Comparison of ENCODE assay signal across 10 cellular contexts in the genomic region with DNA sequence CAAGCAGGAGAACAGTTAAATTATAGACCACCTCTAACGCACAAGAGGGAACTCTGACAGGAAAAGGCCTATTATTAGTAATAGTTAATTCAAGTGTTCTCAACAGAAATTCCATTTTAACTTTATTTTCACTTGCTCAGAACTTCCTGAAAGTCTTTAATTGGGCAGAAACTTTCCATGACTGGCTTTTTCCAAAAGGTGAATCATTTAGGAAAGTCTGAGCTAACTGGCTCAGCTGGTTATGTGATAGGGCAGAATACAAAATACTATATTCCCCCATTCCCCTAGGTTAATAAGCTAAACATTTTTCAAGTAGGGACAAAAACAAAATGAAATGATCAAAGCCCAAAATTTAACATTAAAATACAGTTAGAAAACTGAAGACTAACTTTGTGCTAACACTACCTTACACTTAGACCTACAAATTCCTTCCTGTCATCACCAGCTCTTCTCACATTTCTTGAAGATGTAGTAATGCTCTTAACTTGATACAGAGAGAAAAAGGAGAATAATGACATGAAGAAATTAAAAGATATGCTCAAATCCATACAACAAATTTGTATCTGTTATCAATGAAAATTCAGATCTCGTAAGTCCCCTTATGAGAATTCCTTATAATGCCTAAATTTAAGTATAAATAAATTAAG. TPM values are rescaled to one million over a fixed set of nuclear protein-coding genes. Genes with fewer than 3 reads are reported as not detected.
DNase-seq lines count a peak whose midpoint lies in the region; ATAC-seq and TF ChIP-seq lines count a peak whose summit lies in the region.
"Had no signal": no experiment of that assay in that cellular context is flagged by ENCODE, and none has a peak within 500 bp of the region (broad histone marks: within the 10 kb centered on the region; RNA-seq: fewer than 3 reads in every experiment).

No MANE protein-coding gene starts in this region.

- no peak overlapping the region for H3K27ac Mint-ChIP-seq in progenitor cell of endocrine pancreas

- TF ChIP-seq CTCF in esophagus muscularis mucosa (IDR thresholded peaks at IDR 0.05) (no peak), omental fat pad (IDR thresholded peaks at IDR 0.05) (no peak), WERI-Rb-1 (IDR thresholded peaks at IDR 0.05; ENCODE audit: low read depth, low read length) (no peak), progenitor cell of endocrine pancreas (IDR thresholded peaks at IDR 0.05; ENCODE audit: unreplicated experiment) (no peak)

- 25% methylated on average over 2 of the region's 2 CpGs for WGBS in esophagus muscularis mucosa

- H3K4me3 ChIP-seq in SJSA1: no peak overlapping the region
- H3K4me3 ChIP-seq in esophagus muscularis mucosa: no peak overlapping the region
- H3K4me3 ChIP-seq in WERI-Rb-1 (ENCODE audit: low read depth, low read length): no peak overlapping the region

- no peaks in the 10 kb centered on the region for H3K27me3 Mint-ChIP-seq in progenitor cell of endocrine pancreas

- intact Hi-C loops in esophagus muscularis mucosa (cut with DNase I): loop anchor here (5.0 kb wide), 1 partner anchor 205 kb away; no protein-coding TSS in a partner anchor

- in situ Hi-C loops in ACHN (cut with HindIII; ENCODE audit: low pct_ligation_motif_present, low pct_unique_long_range_greater_than_20kb, low sequenced_read_pairs): no loop called here

- TF ChIP-seq EP300 in esophagus muscularis mucosa (IDR thresholded peaks at IDR 0.05): no peak

- no peaks in the 10 kb centered on the region for H3K9me3 ChIP-seq in SJSA1 (replicated peaks)
- H3K9me3 ChIP-seq in esophagus muscularis mucosa: no peaks in the 10 kb centered on the region
- no peaks in the 10 kb centered on the region for H3K9me3 ChIP-seq in WERI-Rb-1 (ENCODE audit: severe bottlenecking)

- H3K4me1 Mint-ChIP-seq in progenitor cell of endocrine pancreas (ENCODE audit: low read depth): no peaks in the 10 kb centered on the region

- peak overlapping the region; percentile 60 for H3K27ac ChIP-seq in SJSA1
- H3K27ac ChIP-seq in esophagus muscularis mucosa (replicated peaks in 1 of 4): peak overlapping the region; percentile 70 to 80 (median 75)
- H3K27ac ChIP-seq in WERI-Rb-1: no peak overlapping the region

- no peak for TF ChIP-seq POLR2A in esophagus muscularis mucosa (IDR thresholded peaks at IDR 0.05; ENCODE audit: low read depth)

- no peak overlapping the region for H3K4me3 Mint-ChIP-seq in progenitor cell of endocrine pancreas (ENCODE audit: low read depth)

- DNase-seq in ACHN (peak; percentile 24), SJSA1 (ENCODE audit: low read depth in 1 of 2, low spot score in 2 of 2) (peak in 1 of 2 experiments; percentile 52), esophagus muscularis mucosa (ENCODE audit: extremely low spot score) (no peak), omental fat pad (ENCODE audit: low spot score) (no peak), WERI-Rb-1 (no peak), NCI-H524 (lab: John Stamatoyannopoulos, UW) (no peak), progenitor cell of endocrine pancreas (ENCODE audit: low spot score, unreplicated experiment) (no peak)
- DNase-seq: MM.1S; stimulated activated CD4-positive, alpha-beta T cell treated with anti-CD3 and anti-CD28 coated beads, Interleukin-2, amount 100 ng/mL, for 48 hours had no signal

- no peaks in the 10 kb centered on the region for H3K9me3 Mint-ChIP-seq in progenitor cell of endocrine pancreas (ENCODE audit: low read depth)

- H3K36me3 Mint-ChIP-seq in progenitor cell of endocrine pancreas (ENCODE audit: insufficient read depth): peaks cover 2% of the 10 kb centered on the region

- H3K36me3 ChIP-seq in SJSA1 (peaks cover 21% of the 10 kb centered on the region), esophagus muscularis mucosa (peaks cover 0 to 18% (median 14%) of the 10 kb centered on the region in 4 donors), WERI-Rb-1 (peaks cover 42% of the 10 kb centered on the region)

- H3K27me3 ChIP-seq in SJSA1 (replicated peaks) (no peaks in the 10 kb centered on the region), esophagus muscularis mucosa (no peaks in the 10 kb centered on the region), WERI-Rb-1 (ENCODE audit: insufficient read depth, low read depth, severe bottlenecking) (no peaks in the 10 kb centered on the region)

- ATAC-seq in omental fat pad (ENCODE audit: low FRiP score): peak; percentile 73
- ATAC-seq in GM19467 (IDR thresholded peaks at IDR 0.05; ENCODE audit: unreplicated experiment): no peak

- H3K4me1 ChIP-seq in SJSA1 (replicated peaks) (peaks cover 14% of the 10 kb centered on the region), esophagus muscularis mucosa (peaks cover 23 to 30% (median 25%) of the 10 kb centered on the region in 4 donors)

RNA-seq across cellular contexts. Expression of a gene that starts 31.0 kb away (rescaled TPM):
- 90.3 and 114 TPM in 2 replicates for total RNA-seq in SJSA1 (2014; rRNA removed; shearing (Covaris generic))
- total RNA-seq in esophagus muscularis mucosa: 10 to 100 TPM; 42.4 to 49.5 (median 44.0) TPM
- total RNA-seq in omental fat pad: 10 to 100 TPM; 37.5 to 54.4 (median 49.2) TPM
- total RNA-seq in progenitor cell of endocrine pancreas: 91.5 and 94.6 TPM in 2 replicates
